Comparison of ENCODE assay signal across 8 cellular contexts in the genomic region with DNA sequence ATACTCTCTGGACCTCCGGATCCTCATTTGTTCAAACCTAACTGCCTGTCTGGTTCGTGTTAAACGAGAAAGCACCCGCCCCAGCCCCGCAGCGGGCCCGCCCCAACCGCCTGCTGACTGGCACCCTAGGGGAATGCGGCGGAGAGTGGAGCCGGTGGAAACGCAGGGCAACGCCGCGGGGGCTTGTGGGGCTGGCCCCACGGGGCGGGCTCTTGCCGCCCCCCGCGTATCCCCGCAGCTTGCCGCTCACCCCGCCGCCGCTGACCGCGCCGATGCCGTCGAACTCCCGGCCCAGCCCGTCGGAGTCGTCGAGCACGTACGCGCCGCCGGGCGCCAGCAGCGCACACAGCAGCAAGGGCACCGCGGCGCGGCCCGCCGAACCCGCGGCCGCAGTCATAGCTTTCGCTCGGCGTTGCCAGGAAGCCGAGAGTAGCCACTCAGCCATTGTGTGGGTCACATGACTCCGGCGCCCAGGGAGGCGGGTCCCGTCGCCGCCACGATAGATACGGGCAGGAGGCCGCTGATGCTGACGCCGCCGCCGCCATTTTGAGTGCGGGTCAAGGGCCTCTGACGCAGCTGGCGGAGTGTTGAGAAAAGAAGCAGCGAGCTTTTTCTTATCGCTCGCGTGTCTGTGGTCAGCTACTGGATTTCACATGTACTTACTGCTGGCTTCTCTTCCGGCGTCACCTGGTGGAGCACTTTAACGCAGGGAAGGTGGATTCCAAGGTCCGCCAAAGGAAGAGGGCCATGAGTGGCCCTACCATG. TPM values are rescaled to one million over a fixed set of nuclear protein-coding genes. Genes with fewer than 3 reads are reported as not detected.
DNase-seq lines count a peak whose midpoint lies in the region; ATAC-seq, FAIRE-seq and TF ChIP-seq lines count a peak whose summit lies in the region.

Gene GALC (minus strand): TSS at position 463 of the 765 bp plus-strand sequence. CDS start 18 bp downstream, at position 445.

- dilution Hi-C loops in mammary epithelial cell (cut with HindIII; ENCODE audit: low sequenced_read_pairs): no loop called here

- H3K9me3 ChIP-seq in mammary epithelial cell (replicated peaks; ENCODE audit: insufficient read depth, low read length): no peaks in the 10 kb centered on the region
- no peaks in the 10 kb centered on the region for H3K9me3 ChIP-seq in iPS-18a (ENCODE audit: control insufficient read depth, low read depth, low read length)

- peak; percentile 96 for DNase-seq in NCI-H2107 (lab: John Stamatoyannopoulos, UW)
- peak; percentile 94 for DNase-seq in WTC11 (ENCODE audit: low spot score)
- DNase-seq in mammary epithelial cell: peak; percentile 75
- DNase-seq in RCC 7860 (ENCODE audit: low spot score): no peak

- intact Hi-C loops in mammary epithelial cell (cut with micrococcal nuclease): loop anchor here (5.0 to 10.0 kb wide), 2 partner anchors 121 to 392 kb away; partner anchors contain the start of gene SPATA7

- no peaks in the 10 kb centered on the region for H3K36me3 ChIP-seq in mammary epithelial cell (ENCODE audit: insufficient read depth, low read length)
- no peaks in the 10 kb centered on the region for H3K36me3 ChIP-seq in iPS-18a (ENCODE audit: control insufficient read depth, low read depth, low read length)

- no peaks in the 10 kb centered on the region; the same call in 1 of the 2 replicates for H3K27me3 Mint-ChIP-seq in WTC11 (ENCODE audit: low read depth)

- H3K9ac ChIP-seq in mammary epithelial cell (ENCODE audit: insufficient read depth, low read length) (no peak within 1 kb of the TSS), iPS-18a (ENCODE audit: low read length) (peak within 1 kb of the TSS; percentile 80)

- peaks cover 29% of the 10 kb centered on the region for H3K4me1 Mint-ChIP-seq in WTC11

- TF ChIP-seq POLR2A in GM15510 (IDR thresholded peaks at IDR 0.05; ENCODE audit: borderline replicate concordance, extremely low read depth, insufficient read length): peak; percentile 77

- no peak for TF ChIP-seq CTCF in WTC11 (IDR thresholded peaks at IDR 0.05)
- TF ChIP-seq CTCF in mammary epithelial cell (conservative IDR thresholded peaks at IDR 0.05 in 1 of 2, IDR thresholded peaks at IDR 0.05 in 1 of 2; ENCODE audit: extremely low read depth in 1 of 2, insufficient read depth in 1 of 2, low read depth in 1 of 2, low read length in 2 of 2): peak in 1 of 2 donors; percentile 7

- H3K27me3 ChIP-seq in mammary epithelial cell (ENCODE audit: insufficient read depth, low read length) (no peaks in the 10 kb centered on the region), iPS-18a (ENCODE audit: control insufficient read depth, insufficient read depth, low read length) (no peaks in the 10 kb centered on the region)

- peaks cover 8% of the 10 kb centered on the region for H3K4me1 ChIP-seq in mammary epithelial cell (ENCODE audit: insufficient read depth, low read length)
- H3K4me1 ChIP-seq in iPS-18a (ENCODE audit: control insufficient read depth, low read depth, low read length): peaks cover 7% of the 10 kb centered on the region

- H3K9me3 Mint-ChIP-seq in WTC11: no peaks in the 10 kb centered on the region

- H3K4me2 ChIP-seq in mammary epithelial cell (ENCODE audit: insufficient read depth, low read depth, low read length): peak within 1 kb of the TSS; percentile 76

- ATAC-seq in HG02885 (IDR thresholded peaks at IDR 0.05; ENCODE audit: poor library complexity, unreplicated experiment): peak; percentile 85
- peak; percentile 81 for ATAC-seq in WTC11

- H3K4me3 Mint-ChIP-seq in WTC11: peak within 1 kb of the TSS; percentile 93

- H3K4me3 ChIP-seq in mammary epithelial cell (replicated peaks in 1 of 3; ENCODE audit: insufficient read depth in 1 of 3, low read depth in 2 of 3, low read length in 3 of 3) (peak within 1 kb of the TSS; percentile 39 to 62 (median 60)), iPS-18a (ENCODE audit: low read length) (peak within 1 kb of the TSS; percentile 74), skin epidermis (peak within 1 kb of the TSS; percentile 54 to 84 (median 63))

- peak within 1 kb of the TSS; percentile 91 for H3K27ac Mint-ChIP-seq in WTC11

- no peaks in the 10 kb centered on the region for H4K20me1 ChIP-seq in mammary epithelial cell (ENCODE audit: insufficient read depth, low read length)

- no peaks in the 10 kb centered on the region for H3K79me2 ChIP-seq in mammary epithelial cell (ENCODE audit: insufficient read depth, low read length)

- BruUV-seq in mammary epithelial cell (replicated peaks; lab: Mats Ljungman, UMichigan): no TSS peak

- in situ Hi-C loops in mammary epithelial cell (cut with MboI; ENCODE audit: low sequenced_read_pairs in 2 of 2): no loop called here

- peak within 1 kb of the TSS; percentile 97 for H2AFZ ChIP-seq in mammary epithelial cell (ENCODE audit: low read depth, low read length)

- POLR2A ChIA-PET in WTC11 (lab: Charles Lee): interaction anchor here (0.5 to 0.6 kb wide), 2 partner anchors 9 to 105 kb away, joined by 3 to 4 read pairs; no protein-coding TSS in a partner anchor

- FAIRE-seq in RCC 7860 (lab: Jason Lieb, UNC): no peak

- no peaks in the 10 kb centered on the region for H3K36me3 Mint-ChIP-seq in WTC11

- CTCF ChIA-PET in WTC11 (lab: Charles Lee) (interaction anchor here (1.0 to 1.2 kb wide), 5 partner anchors 22 to 247 kb away, joined by 3 to 5 read pairs (median 3); no protein-coding TSS in a partner anchor), mammary epithelial cell (lab: Charles Lee; ENCODE audit: low non-redundant PET) (no interaction called here)

- WGBS in mammary epithelial cell (ENCODE audit: low coverage, missing lambda C conversion rate): 3% methylated on average over 44 of the region's 79 CpGs

- H3K27ac ChIP-seq in mammary epithelial cell (ENCODE audit: insufficient read depth, low read depth, low read length): peak within 1 kb of the TSS; percentile 15
- peak within 1 kb of the TSS; percentile 28 for H3K27ac ChIP-seq in iPS-18a (ENCODE audit: low read length)
- peak within 1 kb of the TSS; percentile 84 to 97 (median 94) for H3K27ac ChIP-seq in skin epidermis

TF ChIP-seq in WTC11, 78 proteins besides CTCF, POLR2A, EP300 and RAD21 (continues in another document):
- TF ChIP-seq ZNF219 (CRISPR knock-in tag; IDR thresholded peaks at IDR 0.05; ENCODE audit: borderline replicate concordance): no peak
- no peak; the same call in 1 of the 2 replicates for TF ChIP-seq ELF4 (CRISPR knock-in tag; IDR thresholded peaks at IDR 0.05; ENCODE audit: low read depth)
- no peak for TF ChIP-seq CREB1 (CRISPR knock-in tag; IDR thresholded peaks at IDR 0.05)
- TF ChIP-seq JAZF1 (CRISPR knock-in tag; IDR thresholded peaks at IDR 0.05): no peak
- 0 out of 2 replicates have a peak, but pooled peaks have one; percentile 29 for TF ChIP-seq ZNF317 (CRISPR knock-in tag; IDR thresholded peaks at IDR 0.05; ENCODE audit: borderline replicate concordance, low read depth)
- no peak for TF ChIP-seq MXD4 (CRISPR knock-in tag; IDR thresholded peaks at IDR 0.05; ENCODE audit: borderline replicate concordance)
- no peak for TF ChIP-seq GTF2I (CRISPR knock-in tag; conservative IDR thresholded peaks at IDR 0.05)
- TF ChIP-seq FOXJ3 (CRISPR knock-in tag; IDR thresholded peaks at IDR 0.05; ENCODE audit: borderline replicate concordance): no peak
- TF ChIP-seq ZNF138 (CRISPR knock-in tag; conservative IDR thresholded peaks at IDR 0.05): no peak
- no peak for TF ChIP-seq SMAD4 (CRISPR knock-in tag; IDR thresholded peaks at IDR 0.05)
- peak; percentile 83 for TF ChIP-seq MAX (CRISPR knock-in tag; IDR thresholded peaks at IDR 0.05)
- peak; percentile 14; the same call in 1 of the 2 replicates for TF ChIP-seq ZBTB21 (CRISPR knock-in tag; IDR thresholded peaks at IDR 0.05; ENCODE audit: borderline replicate concordance)
- TF ChIP-seq, protein P1, sequence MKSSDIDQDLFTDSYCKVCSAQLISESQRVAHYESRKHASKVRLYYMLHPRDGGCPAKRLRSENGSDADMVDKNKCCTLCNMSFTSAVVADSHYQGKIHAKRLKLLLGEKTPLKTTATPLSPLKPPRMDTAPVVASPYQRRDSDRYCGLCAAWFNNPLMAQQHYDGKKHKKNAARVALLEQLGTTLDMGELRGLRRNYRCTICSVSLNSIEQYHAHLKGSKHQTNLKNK (CRISPR knock-in tag; IDR thresholded peaks at IDR 0.05): no peak
- TF ChIP-seq, protein P2, sequence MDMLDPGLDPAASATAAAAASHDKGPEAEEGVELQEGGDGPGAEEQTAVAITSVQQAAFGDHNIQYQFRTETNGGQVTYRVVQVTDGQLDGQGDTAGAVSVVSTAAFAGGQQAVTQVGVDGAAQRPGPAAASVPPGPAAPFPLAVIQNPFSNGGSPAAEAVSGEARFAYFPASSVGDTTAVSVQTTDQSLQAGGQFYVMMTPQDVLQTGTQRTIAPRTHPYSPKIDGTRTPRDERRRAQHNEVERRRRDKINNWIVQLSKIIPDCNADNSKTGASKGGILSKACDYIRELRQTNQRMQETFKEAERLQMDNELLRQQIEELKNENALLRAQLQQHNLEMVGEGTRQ (CRISPR knock-in tag; IDR thresholded peaks at IDR 0.05): peak; percentile 97
- TF ChIP-seq CBFB (CRISPR knock-in tag; IDR thresholded peaks at IDR 0.05; ENCODE audit: low read depth): no peak; the same call in 1 of the 2 replicates
- TF ChIP-seq E2F5 (CRISPR knock-in tag; IDR thresholded peaks at IDR 0.05): peak; percentile 89
- no peak for TF ChIP-seq NR1H2 (CRISPR knock-in tag; IDR thresholded peaks at IDR 0.05)

RNA-seq across cellular contexts. Expression of gene GALC, which starts in this region (rescaled TPM):
- 10.6 to 10.9 TPM (median 10.7 TPM) in 3 replicates for total RNA-seq in WTC11 (2021)
- total RNA-seq in mammary epithelial cell: 10 to 100 TPM in 1 of 2 donors, 1 to 10 TPM in 1; 7.1 to 20.2 TPM
- 4.5 TPM for polyA plus RNA-seq in mammary epithelial cell
- 28.0 TPM for polyA minus RNA-seq in mammary epithelial cell

Comparison
In these comparisons a context has a peak if more than half of its experiments do, and no peak if none do; other contexts are left out.
1. H3K27ac ChIP-seq: peak in every context shown above with its lines; median percentile 94 in skin epidermis; 28 in iPS-18a; 15 in mammary epithelial cell.